In genomic region chr2:17752892-17753802, GRCh38 we compare ENCODE assay signal across 1 cellular context.
TF ChIP-seq lines count a peak whose summit lies in the region.

No MANE protein-coding gene starts in this region.

TF ChIP-seq in K562, 482 proteins besides CTCF, POLR2A, EP300 and RAD21 (continued from another document):
- TF ChIP-seq LCOR (CRISPR knock-in tag; IDR thresholded peaks at IDR 0.05) (peak; percentile 40; the same call in 1 of the 2 replicates), PHF8 (IDR thresholded peaks at IDR 0.05; ENCODE audit: borderline replicate concordance, low read length) (peak; percentile 73; the same call in 1 of the 2 replicates), BMI1 (IDR thresholded peaks at IDR 0.05; ENCODE audit: low read length) (no peak), WHSC1 (IDR thresholded peaks at IDR 0.05; ENCODE audit: low read length) (no peak), ARID1B (IDR thresholded peaks at IDR 0.05) (no peak), ZNF592 (IDR thresholded peaks at IDR 0.05) (no peak), ARID4B (CRISPR knock-in tag; IDR thresholded peaks at IDR 0.05) (peak; percentile 47; the same call in 1 of the 2 replicates), THRB (CRISPR knock-in tag; conservative IDR thresholded peaks at IDR 0.05) (no peak), HMG20B (CRISPR knock-in tag; IDR thresholded peaks at IDR 0.05) (no peak), CGGBP1 (CRISPR knock-in tag; IDR thresholded peaks at IDR 0.05) (no peak), FOXO4 (CRISPR knock-in tag; IDR thresholded peaks at IDR 0.05) (0 out of 2 replicates have a peak, but pooled peaks have one; percentile 17), CBX5 (IDR thresholded peaks at IDR 0.05; ENCODE audit: borderline replicate concordance, low read depth) (no peak), POLR2AphosphoS5 (IDR thresholded peaks at IDR 0.05; ENCODE audit: control insufficient read depth, insufficient read depth, low read depth, low read length) (peak; percentile 60; the same call in 1 of the 2 replicates), DLX4 (CRISPR knock-in tag; IDR thresholded peaks at IDR 0.05) (no peak), RBM39 (optimal IDR thresholded peaks at IDR 0.05; ENCODE audit: low read depth, low read length) (no peak), MAX (CRISPR knock-in tag; IDR thresholded peaks at IDR 0.05) (peak; percentile 50), POLR3A (IDR thresholded peaks at IDR 0.05; ENCODE audit: borderline replicate concordance, extremely low read depth, insufficient read depth, insufficient read length) (no peak), ZNF239 (CRISPR knock-in tag; IDR thresholded peaks at IDR 0.05) (no peak), NR3C1 (CRISPR knock-in tag; IDR thresholded peaks at IDR 0.05) (no peak), TAF7 (tag; IDR thresholded peaks at IDR 0.05) (no peak), RBFOX2 (IDR thresholded peaks at IDR 0.05; ENCODE audit: low read depth, low read length) (peak; percentile 85), RBBP5 (IDR thresholded peaks at IDR 0.05; ENCODE audit: borderline replicate concordance, insufficient read depth, low read length, poor library complexity, severe bottlenecking) (peak; percentile 92), ZKSCAN1 (IDR thresholded peaks at IDR 0.05; ENCODE audit: low read depth, low read length) (no peak), ZBTB1 (CRISPR knock-in tag; IDR thresholded peaks at IDR 0.05; ENCODE audit: borderline replicate concordance, low read depth) (peak; percentile 93), HDAC8 (tag; IDR thresholded peaks at IDR 0.05) (no peak), ZNF584 (CRISPR knock-in tag; IDR thresholded peaks at IDR 0.05; ENCODE audit: low read depth) (no peak), BACH1 (tag; IDR thresholded peaks at IDR 0.05) (no peak), ESRRA (IDR thresholded peaks at IDR 0.05; ENCODE audit: borderline replicate concordance, low read depth) (0 out of 2 replicates have a peak, but pooled peaks have one; percentile 14), E2F5 (CRISPR knock-in tag; IDR thresholded peaks at IDR 0.05) (no peak; the same call in 1 of the 2 replicates), ERF (CRISPR knock-in tag; IDR thresholded peaks at IDR 0.05) (peak; percentile 82), GTF2F1 (IDR thresholded peaks at IDR 0.05; ENCODE audit: low read depth, low read length) (no peak), E2F3 (CRISPR knock-in tag; IDR thresholded peaks at IDR 0.05) (0 out of 2 replicates have a peak, but pooled peaks have one; percentile 63), L3MBTL2 (IDR thresholded peaks at IDR 0.05) (peak; percentile 62), IRF2 (CRISPR knock-in tag; IDR thresholded peaks at IDR 0.05) (no peak), MEF2A (IDR thresholded peaks at IDR 0.05; ENCODE audit: control insufficient read depth, low read depth, low read length) (no peak), ZBTB26 (CRISPR knock-in tag; IDR thresholded peaks at IDR 0.05) (no peak), PATZ1 (CRISPR knock-in tag; IDR thresholded peaks at IDR 0.05; ENCODE audit: borderline replicate concordance) (no peak)
